Comparison of ENCODE assay signal across 8 cellular contexts in genomic region chr6:122476131-122476530, GRCh38.
DNase-seq lines count a peak whose midpoint lies in the region; ATAC-seq, FAIRE-seq and TF ChIP-seq lines count a peak whose summit lies in the region.

No MANE protein-coding gene starts in this region.

- no peak for DNase-seq in RCC 7860 (ENCODE audit: low spot score)
- DNase-seq in foreskin fibroblast, result peak; percentile 1 to 37

- no peak overlapping the region for H3K4me3 ChIP-seq in foreskin fibroblast (ENCODE audit: low read depth in 1 of 2, low read length in 2 of 2)

- TF ChIP-seq CTCF in GM12872 (IDR thresholded peaks at IDR 0.05; ENCODE audit: insufficient read depth, low read depth, low read length) (peak; percentile 25; the same call in 1 of the 3 replicates), foreskin fibroblast (IDR thresholded peaks at IDR 0.05; ENCODE audit: low read depth, low read length) (peak; percentile 29)

- ATAC-seq in GM19035 (IDR thresholded peaks at IDR 0.05; ENCODE audit: unreplicated experiment) (no peak), GM21825 (IDR thresholded peaks at IDR 0.05; ENCODE audit: unreplicated experiment) (no peak), HG02840 (IDR thresholded peaks at IDR 0.05; ENCODE audit: low FRiP score, unreplicated experiment) (no peak), HG02981 (IDR thresholded peaks at IDR 0.05; ENCODE audit: unreplicated experiment) (no peak)

- FAIRE-seq in A204.1 (lab: Jason Lieb, UNC), result peak; percentile 96
- peak; percentile 75 for FAIRE-seq in RCC 7860 (lab: Jason Lieb, UNC)
